Comparison of ENCODE assay signal across 8 cellular contexts in the genomic region with DNA sequence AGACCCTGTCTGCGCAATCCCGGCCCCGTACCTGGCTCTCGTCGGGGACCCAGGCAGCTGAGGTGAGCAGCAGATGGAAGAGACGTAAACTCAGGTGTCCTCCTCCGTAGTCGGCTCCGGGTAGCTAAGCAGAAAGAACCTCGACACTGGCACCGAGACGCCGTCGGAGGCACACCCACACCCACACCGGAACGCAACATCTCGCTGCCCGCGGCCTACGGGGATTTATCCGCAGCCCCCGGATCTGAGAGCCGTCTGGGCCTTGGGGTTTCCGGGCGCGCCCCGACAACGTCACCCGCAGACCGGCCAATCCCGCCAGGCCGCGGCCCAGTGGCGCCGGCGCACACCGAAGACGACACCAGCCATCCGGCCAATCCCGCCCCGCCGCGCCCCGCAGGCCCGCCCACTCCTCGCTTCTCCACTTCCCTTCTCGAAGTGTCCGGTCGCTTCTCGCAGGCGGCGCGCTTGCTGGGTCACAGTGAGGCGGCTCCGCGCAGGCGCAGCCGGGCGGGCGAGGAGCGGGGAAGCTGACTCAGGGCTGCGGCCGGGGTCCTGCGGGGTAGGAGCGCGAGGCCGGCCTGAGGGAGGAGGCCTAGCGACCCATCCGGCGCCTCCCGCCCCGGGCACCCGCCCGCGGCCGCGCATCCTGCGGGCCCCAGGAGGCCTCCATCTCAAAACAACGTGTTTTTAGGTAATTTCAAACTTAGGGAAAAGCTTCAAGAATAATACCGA. TPM values are rescaled to one million over a fixed set of nuclear protein-coding genes. Genes with fewer than 3 reads are reported as not detected.
DNase-seq lines count a peak whose midpoint lies in the region; TF ChIP-seq lines count a peak whose summit lies in the region.

A gene with protein sequence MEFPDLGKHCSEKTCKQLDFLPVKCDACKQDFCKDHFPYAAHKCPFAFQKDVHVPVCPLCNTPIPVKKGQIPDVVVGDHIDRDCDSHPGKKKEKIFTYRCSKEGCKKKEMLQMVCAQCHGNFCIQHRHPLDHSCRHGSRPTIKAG (minus strand): TSS at position 264 of the 732 bp plus-strand sequence. CDS start 1,984 bp downstream, outside the sequence.

- no peak for TF ChIP-seq CTCF in MM.1S (IDR thresholded peaks at IDR 0.05; ENCODE audit: low read length)
- TF ChIP-seq CTCF in fibroblast of the aortic adventitia (IDR thresholded peaks at IDR 0.05; ENCODE audit: insufficient read depth, low read length), result no peak
- TF ChIP-seq CTCF in nephron progenitor cell (IDR thresholded peaks at IDR 0.05), result no peak

- peaks cover 5% of the 10 kb centered on the region for H3K36me3 Mint-ChIP-seq in nephron progenitor cell (ENCODE audit: low read depth)
- H3K36me3 Mint-ChIP-seq in stimulated activated naive CD8-positive, alpha-beta T cell treated with anti-CD3 and anti-CD28 coated beads, Interleukin-15, Interleukin-2, amounts not matched to agents 100 ng/mL and 50 ng/mL, for 24 hours (ENCODE audit: low read depth), result peaks cover 22% of the 10 kb centered on the region

- H3K9me2 ChIP-seq in MM.1S (replicated peaks; ENCODE audit: insufficient read depth, low read length), result no peaks in the 10 kb centered on the region

- DNase-seq in G401 (ENCODE audit: low spot score) (peak; percentile 94), HAP-1 (ENCODE audit: low spot score in 2 of 2) (peak; percentile 94 to 99), MM.1S (peak; percentile 97), SHP77 treated with DMSO at 0.1 percent for 48 hours (lab: John Stamatoyannopoulos, UW) (peak; percentile 97), fibroblast of the aortic adventitia (ENCODE audit: low read depth) (peak; percentile 94), nephron progenitor cell (peak; percentile 100)
- DNase-seq in activated effector memory CD4-positive, alpha-beta T cell treated with anti-CD3 and anti-CD28 coated beads, Interleukin-2, amount 50 U/mL, for 16 hours, result peak; percentile 100

- H3K27ac ChIP-seq in MM.1S (ENCODE audit: low read length), result peak within 1 kb of the TSS; percentile 75

- H3K4me2 ChIP-seq in MM.1S (ENCODE audit: low read depth, low read length), result peak within 1 kb of the TSS; percentile 96

- peaks cover 4% of the 10 kb centered on the region for H3K4me1 ChIP-seq in HAP-1
- peaks cover 3% of the 10 kb centered on the region; the same call in 1 of the 2 replicates for H3K4me1 ChIP-seq in MM.1S (ENCODE audit: low read length)

- H3K27me3 ChIP-seq in HAP-1 (ENCODE audit: low read depth) (no peaks in the 10 kb centered on the region), MM.1S (replicated peaks; ENCODE audit: insufficient read depth, low read length) (no peaks in the 10 kb centered on the region)

- peaks cover 37% of the 10 kb centered on the region for H3K4me1 Mint-ChIP-seq in nephron progenitor cell
- H3K4me1 Mint-ChIP-seq in stimulated activated naive CD8-positive, alpha-beta T cell treated with anti-CD3 and anti-CD28 coated beads, Interleukin-15, Interleukin-2, amounts not matched to agents 100 ng/mL and 50 ng/mL, for 24 hours (ENCODE audit: low read depth), result peaks cover 29% of the 10 kb centered on the region

- H3K4me3 ChIP-seq in HAP-1, result peak within 1 kb of the TSS; percentile 96
- H3K4me3 ChIP-seq in MM.1S (ENCODE audit: low read length), result peak within 1 kb of the TSS; percentile 86
- H3K4me3 ChIP-seq in fibroblast of the aortic adventitia (ENCODE audit: low read depth, low read length), result peak within 1 kb of the TSS; percentile 96

- no peaks in the 10 kb centered on the region for H3K9me3 ChIP-seq in HAP-1
- H3K9me3 ChIP-seq in MM.1S (replicated peaks; ENCODE audit: insufficient read depth, low read length), result no peaks in the 10 kb centered on the region

- peak within 1 kb of the TSS; percentile 93 for H3K4me3 Mint-ChIP-seq in nephron progenitor cell
- H3K4me3 Mint-ChIP-seq in stimulated activated naive CD8-positive, alpha-beta T cell treated with anti-CD3 and anti-CD28 coated beads, Interleukin-15, Interleukin-2, amounts not matched to agents 100 ng/mL and 50 ng/mL, for 24 hours, result peak within 1 kb of the TSS; percentile 92

- H4K20me1 ChIP-seq in MM.1S (ENCODE audit: insufficient read depth, low read length), result no peaks in the 10 kb centered on the region

- peak within 1 kb of the TSS; percentile 35 for H2AFZ ChIP-seq in MM.1S (ENCODE audit: low read length)

- no peaks in the 10 kb centered on the region for H3K9me3 Mint-ChIP-seq in nephron progenitor cell
- no peaks in the 10 kb centered on the region for H3K9me3 Mint-ChIP-seq in stimulated activated naive CD8-positive, alpha-beta T cell treated with anti-CD3 and anti-CD28 coated beads, Interleukin-15, Interleukin-2, amounts not matched to agents 100 ng/mL and 50 ng/mL, for 24 hours

- H3K27me3 Mint-ChIP-seq in nephron progenitor cell (ENCODE audit: low read depth, poor library complexity), result no peaks in the 10 kb centered on the region
- H3K27me3 Mint-ChIP-seq in stimulated activated naive CD8-positive, alpha-beta T cell treated with anti-CD3 and anti-CD28 coated beads, Interleukin-15, Interleukin-2, amounts not matched to agents 100 ng/mL and 50 ng/mL, for 24 hours, result no peaks in the 10 kb centered on the region

- H3K36me3 ChIP-seq in HAP-1 (replicated peaks), result peaks cover 31% of the 10 kb centered on the region
- H3K36me3 ChIP-seq in MM.1S (replicated peaks; ENCODE audit: insufficient read depth, low read length), result peaks cover 4% of the 10 kb centered on the region

- peak within 1 kb of the TSS; percentile 95 for H3K27ac Mint-ChIP-seq in nephron progenitor cell
- H3K27ac Mint-ChIP-seq in stimulated activated naive CD8-positive, alpha-beta T cell treated with anti-CD3 and anti-CD28 coated beads, Interleukin-15, Interleukin-2, amounts not matched to agents 100 ng/mL and 50 ng/mL, for 24 hours, result peak within 1 kb of the TSS; percentile 98

- H3F3A ChIP-seq in MM.1S (ENCODE audit: insufficient read depth, low read length), result no peaks in the 10 kb centered on the region

- H3K79me2 ChIP-seq in MM.1S (ENCODE audit: low read length), result peaks cover 51% of the 10 kb centered on the region

- in situ Hi-C loops in G401 (cut with HindIII; ENCODE audit: low sequenced_read_pairs), result no loop called here
- in situ Hi-C loops in HAP-1 (cut with MboI; ENCODE audit: low sequenced_read_pairs), result no loop called here

- H3K9ac ChIP-seq in MM.1S (ENCODE audit: low read length), result peak within 1 kb of the TSS; percentile 100

RNA-seq across cellular contexts. Expression of the gene that starts here (rescaled TPM):
- total RNA-seq in G401 (2014; rRNA removed; shearing (Covaris generic)), result 17.7 and 26.5 TPM in 2 replicates
- total RNA-seq in fibroblast of the aortic adventitia (ENCODE audit: low replicate concordance), result 14.6 and 16.6 TPM in 2 replicates

Comparison
In these comparisons a context has a peak if more than half of its experiments do, and no peak if none do; other contexts are left out.
1. Peak in every context shown above with its lines: DNase-seq, H3K4me3 ChIP-seq and H3K27ac ChIP-seq.